In genomic region chr20:62155428-62156253, GRCh38 we compare ENCODE assay signal across 18 cellular contexts. TPM values are rescaled to one million over a fixed set of nuclear protein-coding genes. Genes with fewer than 3 reads are reported as not detected.
A peak's percentile ranks its signal among the peaks of the same experiment; 100 is the strongest.
DNase-seq lines count a peak whose midpoint lies in the region; ATAC-seq and TF ChIP-seq lines count a peak whose summit lies in the region.
"Had no signal": no experiment of that assay in that cellular context is flagged by ENCODE, and none has a peak within 500 bp of the region (broad histone marks: within the 10 kb centered on the region; RNA-seq: fewer than 3 reads in every experiment).

No MANE protein-coding gene starts in this region.

- in situ Hi-C loops in ACHN (cut with HindIII; ENCODE audit: low pct_ligation_motif_present, low pct_unique_long_range_greater_than_20kb, low sequenced_read_pairs): no loop called here

- peaks cover 21% of the 10 kb centered on the region for H3K4me1 ChIP-seq in HUES48 (ENCODE audit: control insufficient read depth, insufficient read depth, low read length)

- peaks cover 36% of the 10 kb centered on the region for H3K36me3 ChIP-seq in HUES48 (ENCODE audit: control insufficient read depth, insufficient read depth, low read length)
- H3K36me3 ChIP-seq: uterus had no signal

- no peak for TF ChIP-seq CTCF in brain (conservative IDR thresholded peaks at IDR 0.05)

- no peak overlapping the region for H3K4me3 ChIP-seq in HUES48 (ENCODE audit: low read depth, low read length)
- H3K4me3 ChIP-seq: lower lobe of right lung, uterus had no signal

- H3K4me3 Mint-ChIP-seq in brain: no peak overlapping the region
- H3K4me3 Mint-ChIP-seq: activated CD8-positive, alpha-beta T cell treated with anti-CD3 and anti-CD28 coated beads for 36 hours had no signal

- peaks cover 0 to 7% (median 0%) of the 10 kb centered on the region in 5 experiments for H3K9me3 Mint-ChIP-seq in brain
- peaks cover 0 to 4% of the 10 kb centered on the region in 2 donors for H3K9me3 Mint-ChIP-seq in activated naive CD4-positive, alpha-beta T cell treated with anti-CD3 and anti-CD28 coated beads, Interleukin-2, amount 50 U/mL, for 72 hours
- H3K9me3 Mint-ChIP-seq: activated CD8-positive, alpha-beta T cell treated with anti-CD3 and anti-CD28 coated beads for 36 hours had no signal

- H3K36me3 Mint-ChIP-seq in brain: peaks cover 43% of the 10 kb centered on the region
- H3K36me3 Mint-ChIP-seq in activated naive CD4-positive, alpha-beta T cell treated with anti-CD3 and anti-CD28 coated beads, Interleukin-2, amount 50 U/mL, for 72 hours: peaks cover 8 to 34% of the 10 kb centered on the region in 2 donors

- peaks cover 12% of the 10 kb centered on the region for H3K4me1 Mint-ChIP-seq in brain

- no peaks in the 10 kb centered on the region for H3K9me3 ChIP-seq in HUES48 (ENCODE audit: control insufficient read depth, insufficient read depth, low read length)
- H3K9me3 ChIP-seq: lower lobe of right lung, uterus had no signal

- peak; percentile 21 for DNase-seq in ACHN
- DNase-seq in kidney tubule cell (ENCODE audit: low spot score): peak; percentile 73
- no peak for DNase-seq in medulla oblongata (ENCODE audit: extremely low spot score)
- DNase-seq in activated naive CD4-positive, alpha-beta T cell treated with anti-CD3 and anti-CD28 coated beads, Interleukin-2, amount 50 U/mL, for 72 hours (ENCODE audit: low spot score in 2 of 2): no peak
- no peak for DNase-seq in NCI-H774 (lab: John Stamatoyannopoulos, UW)
- no peak for DNase-seq in NCI-H748 treated with DMSO at 0.1 percent for 48 hours (lab: John Stamatoyannopoulos, UW)
- DNase-seq: activated CD8-positive, alpha-beta T cell treated with anti-CD3 and anti-CD28 coated beads for 36 hours; aorta; hypothalamus; lower lobe of right lung; NCI-H1930; NCI-H69; SIG-M5; small intestine; stimulated activated naive CD8-positive, alpha-beta T cell treated with anti-CD3 and anti-CD28 coated beads, Interleukin-15, Interleukin-2, amounts not matched to agents 100 U/mL and 50 U/mL, for 24 hours; uterus had no signal

- H3K27ac ChIP-seq in HUES48 (ENCODE audit: low read depth, low read length): peak overlapping the region; percentile 1
- H3K27ac ChIP-seq: lower lobe of right lung, uterus had no signal

- H3K27me3 ChIP-seq in HUES48 (ENCODE audit: control insufficient read depth, insufficient read depth, low read length): no peaks in the 10 kb centered on the region
- H3K27me3 ChIP-seq: uterus had no signal

- ATAC-seq in activated naive CD4-positive, alpha-beta T cell treated with anti-CD3 and anti-CD28 coated beads, Interleukin-2, amount 50 U/mL, for 72 hours: no peak
- ATAC-seq: activated CD8-positive, alpha-beta T cell treated with anti-CD3 and anti-CD28 coated beads for 36 hours; stimulated activated naive CD8-positive, alpha-beta T cell treated with anti-CD3 and anti-CD28 coated beads, Interleukin-15, Interleukin-2, amounts not matched to agents 100 U/mL and 50 U/mL, for 24 hours had no signal

- peak overlapping the region in 4 of 5 experiments; percentile 54 to 82 (median 62) for H3K27ac Mint-ChIP-seq in brain
- H3K27ac Mint-ChIP-seq in activated naive CD4-positive, alpha-beta T cell treated with anti-CD3 and anti-CD28 coated beads, Interleukin-2, amount 50 U/mL, for 72 hours: no peak overlapping the region
- H3K27ac Mint-ChIP-seq: activated CD8-positive, alpha-beta T cell treated with anti-CD3 and anti-CD28 coated beads for 36 hours had no signal

- no peaks in the 10 kb centered on the region for H3K27me3 Mint-ChIP-seq in brain
- H3K27me3 Mint-ChIP-seq: activated CD8-positive, alpha-beta T cell treated with anti-CD3 and anti-CD28 coated beads for 36 hours had no signal

- no peak overlapping the region for H3K9ac ChIP-seq in HUES48 (ENCODE audit: low read depth, low read length)

RNA-seq across cellular contexts. Expression of gene SS18L1, which starts 12.1 kb away (rescaled TPM):
- polyA plus RNA-seq in brain (ENCODE audit: insufficient read depth, low read depth, low replicate concordance): 39.8 TPM
- 10 to 100 TPM; 21.7 to 52.4 TPM for total RNA-seq in activated naive CD4-positive, alpha-beta T cell treated with anti-CD3 and anti-CD28 coated beads, Interleukin-2, amount 50 U/mL, for 72 hours

RNA-seq across cellular contexts. Expression of gene PSMA7, which starts 12.4 kb away (rescaled TPM):
- 404 TPM for polyA plus RNA-seq in brain (ENCODE audit: insufficient read depth, low read depth, low replicate concordance)
- 100 to 1,000 TPM; 253 to 333 TPM for total RNA-seq in activated naive CD4-positive, alpha-beta T cell treated with anti-CD3 and anti-CD28 coated beads, Interleukin-2, amount 50 U/mL, for 72 hours

RNA-seq across cellular contexts. Expression of gene MTG2, which starts 27.2 kb away (rescaled TPM):
- 47.9 TPM for polyA plus RNA-seq in brain (ENCODE audit: insufficient read depth, low read depth, low replicate concordance)
- total RNA-seq in activated naive CD4-positive, alpha-beta T cell treated with anti-CD3 and anti-CD28 coated beads, Interleukin-2, amount 50 U/mL, for 72 hours: 10 to 100 TPM; 33.9 to 39.5 TPM

RNA-seq across cellular contexts. Expression of gene LSM14B, which starts 33.4 kb away (rescaled TPM):
- polyA plus RNA-seq in brain (ENCODE audit: insufficient read depth, low read depth, low replicate concordance): 171 TPM
- total RNA-seq in activated naive CD4-positive, alpha-beta T cell treated with anti-CD3 and anti-CD28 coated beads, Interleukin-2, amount 50 U/mL, for 72 hours: 10 to 100 TPM; 34.3 to 35.6 TPM

Comparison
In these comparisons a context has a peak if more than half of its experiments do, and no peak if none do; other contexts are left out.
1. DNase-seq: peak in ACHN (single experiment) and kidney tubule cell (single experiment); none in medulla oblongata (single experiment), activated naive CD4-positive, alpha-beta T cell treated with anti-CD3 and anti-CD28 coated beads, Interleukin-2, amount 50 U/mL, for 72 hours (0 of 2), NCI-H774 (single experiment) and NCI-H748 treated with DMSO at 0.1 percent for 48 hours (single experiment).
2. H3K27ac Mint-ChIP-seq: peak in brain (4 of 5); none in activated naive CD4-positive, alpha-beta T cell treated with anti-CD3 and anti-CD28 coated beads, Interleukin-2, amount 50 U/mL, for 72 hours (0 of 2).